Comparison of ENCODE assay signal across 22 cellular contexts in genomic region chr12:50192908-50193307, GRCh38. TPM values are rescaled to one million over a fixed set of nuclear protein-coding genes. Genes with fewer than 3 reads are reported as not detected.
A peak's percentile ranks its signal among the peaks of the same experiment; 100 is the strongest.
DNase-seq lines count a peak whose midpoint lies in the region; ATAC-seq, FAIRE-seq and TF ChIP-seq lines count a peak whose summit lies in the region.
"Had no signal": no experiment of that assay in that cellular context is flagged by ENCODE, and none has a peak within 500 bp of the region (broad histone marks: within the 10 kb centered on the region; RNA-seq: fewer than 3 reads in every experiment).

No MANE protein-coding gene starts in this region.

- no peak overlapping the region for H3K4me3 ChIP-seq in RWPE2 (ENCODE audit: severe bottlenecking)
- no peak overlapping the region for H3K4me3 ChIP-seq in endothelial cell of umbilical vein (replicated peaks in 1 of 3; ENCODE audit: insufficient read depth in 1 of 3, low read depth in 1 of 3, low read length in 3 of 3)
- H3K4me3 ChIP-seq: dorsolateral prefrontal cortex, esophagus muscularis mucosa, neural progenitor cell, right lobe of liver had no signal

- dilution Hi-C loops in endothelial cell of umbilical vein (cut with MboI; ENCODE audit: extremely low pct_ligation_motif_present, low sequenced_read_pairs), result no loop called here

- H3K9me3 ChIP-seq in RWPE2 (ENCODE audit: severe bottlenecking), result no peaks in the 10 kb centered on the region
- no peaks in the 10 kb centered on the region for H3K9me3 ChIP-seq in endothelial cell of umbilical vein (replicated peaks; ENCODE audit: control insufficient read depth, insufficient read depth, low read length)
- H3K9me3 ChIP-seq: esophagus muscularis mucosa, right lobe of liver had no signal

- H3K27me3 ChIP-seq in RWPE2 (ENCODE audit: insufficient read depth, poor library complexity, severe bottlenecking), result no peaks in the 10 kb centered on the region
- H3K27me3 ChIP-seq in endothelial cell of umbilical vein (ENCODE audit: control insufficient read depth in 2 of 2, insufficient read depth in 2 of 2, low read length in 2 of 2), result no peaks in the 10 kb centered on the region
- H3K27me3 ChIP-seq: dorsolateral prefrontal cortex, esophagus muscularis mucosa, neural progenitor cell, right lobe of liver had no signal

- intact Hi-C loops in endothelial cell of umbilical vein (cut with micrococcal nuclease), result loop anchor here (1.0 kb wide), 1 partner anchor 9 kb away; no protein-coding TSS in a partner anchor

- FAIRE-seq in endothelial cell of umbilical vein (lab: Jason Lieb, UNC) (peak; percentile 53), RCC 7860 (lab: Jason Lieb, UNC) (no peak)
- FAIRE-seq: GM18507 had no signal

- no peak overlapping the region for H2AFZ ChIP-seq in endothelial cell of umbilical vein (ENCODE audit: low read depth, low read length)
- H2AFZ ChIP-seq: neural progenitor cell had no signal

- no peak for TF ChIP-seq CTCF in RWPE2 (IDR thresholded peaks at IDR 0.05; ENCODE audit: poor library complexity, severe bottlenecking)
- TF ChIP-seq CTCF in endothelial cell of umbilical vein (IDR thresholded peaks at IDR 0.05; ENCODE audit: extremely low read depth in 1 of 2, insufficient read depth in 1 of 2, low read depth in 1 of 2, low read length in 2 of 2), result no peak

- CTCF ChIA-PET in endothelial cell of umbilical vein (lab: Charles Lee), result no interaction called here

- no peak for TF ChIP-seq POLR2A in endothelial cell of umbilical vein (IDR thresholded peaks at IDR 0.05; ENCODE audit: low read depth, low read length)

- H3K79me2 ChIP-seq in endothelial cell of umbilical vein (ENCODE audit: control insufficient read depth, insufficient read depth, low read length), result peaks cover 4% of the 10 kb centered on the region

- no peaks in the 10 kb centered on the region for H3K9me1 ChIP-seq in endothelial cell of umbilical vein (replicated peaks; ENCODE audit: control insufficient read depth, extremely low read depth, insufficient read depth, low read length)

- POLR2A ChIA-PET in endothelial cell of umbilical vein (lab: Charles Lee), result no interaction called here

- peak overlapping the region; percentile 51 for H3K27ac ChIP-seq in RWPE2 (ENCODE audit: poor library complexity, severe bottlenecking)
- peak overlapping the region; percentile 87 for H3K27ac ChIP-seq in endothelial cell of umbilical vein (ENCODE audit: insufficient read depth, low read depth, low read length)
- H3K27ac ChIP-seq: dorsolateral prefrontal cortex, neural progenitor cell, right lobe of liver had no signal

- no peaks in the 10 kb centered on the region for H4K20me1 ChIP-seq in endothelial cell of umbilical vein (replicated peaks; ENCODE audit: control insufficient read depth, extremely low read depth, insufficient read depth, low read length)

- peak overlapping the region; percentile 65 for H3K9ac ChIP-seq in endothelial cell of umbilical vein (replicated peaks; ENCODE audit: extremely low read depth, insufficient read depth, low read length)
- H3K9ac ChIP-seq: neural progenitor cell had no signal

- ATAC-seq in RWPE2 (ENCODE audit: low read depth), result peak; percentile 15; the same call in 1 of the 3 replicates
- ATAC-seq: HCT116, right lobe of liver had no signal

- H3K36me3 ChIP-seq in RWPE2 (ENCODE audit: low read depth), result peaks cover 92% of the 10 kb centered on the region
- H3K36me3 ChIP-seq in endothelial cell of umbilical vein (ENCODE audit: control insufficient read depth in 2 of 2, extremely low read depth in 1 of 2, insufficient read depth in 2 of 2, low read length in 2 of 2), result peaks cover 11% of the 10 kb centered on the region in 2 experiments
- H3K36me3 ChIP-seq: neural progenitor cell had no signal

- BruUV-seq in endothelial cell of umbilical vein (replicated peaks; lab: Mats Ljungman, UMichigan), result no TSS peak

- peak; percentile 92 for DNase-seq in HCEC 1CT
- DNase-seq in RWPE2 (ENCODE audit: low spot score), result no peak
- DNase-seq in endothelial cell of umbilical vein (ENCODE audit: low read depth, low spot score), result peak; percentile 78
- peak; percentile 33 for DNase-seq in stromal cell of bone marrow (ENCODE audit: low read depth)
- DNase-seq in NK-92 (lab: John Stamatoyannopoulos, UW; ENCODE audit: unreplicated experiment), result no peak
- DNase-seq in RCC 7860 (ENCODE audit: low spot score), result no peak
- no peak for DNase-seq in hepatic stellate cell (ENCODE audit: low spot score)
- DNase-seq: activated B cell treated with CpG ODN at 0.5 μM for 24 hours; activated gamma-delta T cell treated with Interleukin-2 at 50 U/mL for 16 hours; C1 segment of cervical spinal cord; DMS 273 treated with DMSO at 0.1 percent for 48 hours; dorsolateral prefrontal cortex; NCI-H1092 treated with DMSO at 0.1 percent for 48 hours; NCI-H748 treated with DMSO at 0.1 percent for 48 hours; right lobe of liver; RPMI8226; stimulated activated CD4-positive, alpha-beta T cell treated with anti-CD3 and anti-CD28 coated beads, Interleukin-1b, Interleukin-23, amount 100 ng/mL, for 48 hours; T-helper 1 cell had no signal

- H3K4me1 ChIP-seq in RWPE2 (ENCODE audit: insufficient read depth, poor library complexity, severe bottlenecking), result peaks cover 22% of the 10 kb centered on the region
- peaks cover 37% of the 10 kb centered on the region for H3K4me1 ChIP-seq in endothelial cell of umbilical vein (ENCODE audit: control insufficient read depth, extremely low read depth, insufficient read depth, low read length)
- H3K4me1 ChIP-seq: neural progenitor cell, right lobe of liver had no signal

- peak overlapping the region; percentile 67 for H3K4me2 ChIP-seq in endothelial cell of umbilical vein (ENCODE audit: insufficient read depth, low read length)
- H3K4me2 ChIP-seq: neural progenitor cell had no signal

TF ChIP-seq in endothelial cell of umbilical vein, 7 proteins besides CTCF, POLR2A, EP300 and RAD21:
- TF ChIP-seq JUN (IDR thresholded peaks at IDR 0.05; ENCODE audit: borderline replicate concordance, insufficient read depth, insufficient read length, low read depth), result peak; percentile 75
- TF ChIP-seq FOS (IDR thresholded peaks at IDR 0.05; ENCODE audit: borderline replicate concordance, insufficient read depth, low read length), result peak; percentile 72
- no peak for TF ChIP-seq MAX (IDR thresholded peaks at IDR 0.05; ENCODE audit: insufficient read depth, insufficient read length)
TF ChIP-seq in endothelial cell of umbilical vein: peak in this region for 2.

RNA-seq across cellular contexts. Expression of gene CERS5, which starts 25.7 kb away (rescaled TPM):
- 60.4 and 66.4 TPM in 2 replicates for total RNA-seq in endothelial cell of umbilical vein
- 108 and 118 TPM in 2 replicates for polyA plus RNA-seq in endothelial cell of umbilical vein
- 56.7 and 64.6 TPM in 2 replicates for polyA plus RNA-seq in endothelial cell of umbilical vein (2011; cell fraction: cytosol; rRNA removed)
- polyA plus RNA-seq in endothelial cell of umbilical vein (2011; cell fraction: nucleus; rRNA removed), result 123 and 124 TPM in 2 replicates
- 44.3 and 44.7 TPM in 2 replicates for polyA plus RNA-seq in endothelial cell of umbilical vein (2012)
- polyA minus RNA-seq in endothelial cell of umbilical vein, result 142 and 152 TPM in 2 replicates
- 22.2 TPM for polyA minus RNA-seq in endothelial cell of umbilical vein (2011; cell fraction: cytosol; rRNA and poly(A)+ RNA removed)
- 60.6 and 113 TPM in 2 replicates for polyA minus RNA-seq in endothelial cell of umbilical vein (2011; cell fraction: nucleus; rRNA and poly(A)+ RNA removed)

Comparison
In these comparisons a context has a peak if more than half of its experiments do, and no peak if none do; other contexts are left out.
1. DNase-seq: peak in HCEC 1CT (single experiment), endothelial cell of umbilical vein (single experiment) and stromal cell of bone marrow (single experiment); none in RWPE2 (single experiment), NK-92 (single experiment), RCC 7860 (single experiment) and hepatic stellate cell (single experiment).